8 cellular contexts compared by ENCODE assay signal in the genomic region with DNA sequence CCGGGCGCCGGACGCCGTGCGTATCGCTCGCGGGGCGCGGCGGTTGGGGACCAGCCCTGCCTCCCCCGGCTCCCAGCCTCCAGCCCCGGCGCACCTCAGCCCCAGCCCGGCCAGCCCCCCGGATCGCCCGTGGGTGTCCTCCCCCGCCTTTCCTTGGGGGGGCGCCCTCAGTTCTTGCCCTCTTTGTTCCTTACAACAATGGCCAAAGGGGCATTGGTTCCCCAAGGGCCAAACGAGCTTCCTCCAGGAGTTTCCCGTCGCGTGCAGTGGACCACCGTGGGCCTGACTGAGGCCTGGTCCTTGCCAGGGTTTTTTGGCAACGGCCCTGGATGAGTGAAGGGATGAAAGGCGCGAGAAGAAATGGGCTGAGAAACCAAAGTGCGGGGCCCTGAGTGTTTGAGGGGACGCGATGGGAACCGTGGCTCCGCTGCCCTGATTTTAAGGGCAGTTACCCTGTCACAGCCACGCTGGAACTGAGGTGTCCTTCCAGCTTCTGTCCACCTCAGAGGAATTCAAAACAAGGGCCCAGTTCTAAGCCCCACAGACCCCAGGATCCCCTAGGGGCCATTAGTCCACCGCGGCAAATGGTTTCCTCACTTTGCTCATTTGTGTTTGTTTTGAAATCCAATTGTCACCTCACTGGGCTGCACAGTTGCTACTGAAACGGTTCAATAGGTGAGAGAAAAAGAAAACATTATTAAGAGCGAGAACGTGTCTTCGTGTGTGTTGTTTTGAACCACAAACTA. TPM values are rescaled to one million over a fixed set of nuclear protein-coding genes. Genes with fewer than 3 reads are reported as not detected.
A peak's percentile ranks its signal among the peaks of the same experiment; 100 is the strongest.
DNase-seq lines count a peak whose midpoint lies in the region; ATAC-seq, FAIRE-seq and TF ChIP-seq lines count a peak whose summit lies in the region.

No MANE protein-coding gene starts in this region.

- no peak overlapping the region for H2BK12ac ChIP-seq in neuronal stem cell (ENCODE audit: low read length)

- FAIRE-seq in RCC 7860 (lab: Jason Lieb, UNC) (no peak), GM19239 (lab: Jason Lieb, UNC) (no peak)

- H3K27ac ChIP-seq in neuronal stem cell (replicated peaks; ENCODE audit: low read length): peak overlapping the region; percentile 36

- no peak overlapping the region for H2BK120ac ChIP-seq in neuronal stem cell (ENCODE audit: low read depth, low read length)

- H2AFZ ChIP-seq in neuronal stem cell (ENCODE audit: low read length): peak overlapping the region; percentile 91

- WGBS in neuronal stem cell (ENCODE audit: extremely low coverage in 2 of 2, insufficient read length in 2 of 2, insufficient replicate concordance in 1 of 2), 2 donors: no CpG with 5 or more reads among the region's 41 CpGs

- DNase-seq in DMS79 treated with DMSO at 0.1 percent for 48 hours (lab: John Stamatoyannopoulos, UW) (peak; percentile 9), DMS79 (lab: John Stamatoyannopoulos, UW) (no peak), neuronal stem cell (ENCODE audit: low spot score) (no peak), RCC 7860 (ENCODE audit: low spot score) (no peak), GM20000 (ENCODE audit: low spot score) (no peak), GM19239 (ENCODE audit: insufficient read length, low spot score) (no peak)

- no peak overlapping the region for H2BK5ac ChIP-seq in neuronal stem cell (ENCODE audit: low read length)

- TF ChIP-seq CTCF in GM20000 (IDR thresholded peaks at IDR 0.05; ENCODE audit: extremely low read depth, missing control alignments): no peak

- peak; percentile 4; the same call in 1 of the 3 replicates for ATAC-seq in SK-N-SH treated with all-trans-retinoic acid at 6 μM for 48 hours
- ATAC-seq in esophagus mucosa: peak; percentile 34

- H3K4me1 ChIP-seq in neuronal stem cell (ENCODE audit: control insufficient read depth in 2 of 2, insufficient read depth in 1 of 2, low read depth in 1 of 2, low read length in 2 of 2): peaks cover 8 to 15% of the 10 kb centered on the region in 2 donors

- no peaks in the 10 kb centered on the region for H3K9me3 ChIP-seq in neuronal stem cell (replicated peaks in 1 of 2; ENCODE audit: control insufficient read depth in 2 of 2, insufficient read depth in 1 of 2, low read depth in 1 of 2, low read length in 2 of 2)

- H3K79me1 ChIP-seq in neuronal stem cell (ENCODE audit: low read depth, low read length): peaks cover 9% of the 10 kb centered on the region

- H3K23ac ChIP-seq in neuronal stem cell (ENCODE audit: low read depth, low read length, poor library complexity): no peak overlapping the region

- H3K9ac ChIP-seq in neuronal stem cell (ENCODE audit: low read depth, low read length, poor library complexity): no peak overlapping the region

- H2BK15ac ChIP-seq in neuronal stem cell (ENCODE audit: low read length): no peak overlapping the region

- peak overlapping the region; percentile 86 to 95 for H3K4me3 ChIP-seq in neuronal stem cell (ENCODE audit: low read length in 2 of 2)

- H3K4me2 ChIP-seq in neuronal stem cell (ENCODE audit: insufficient read depth, low read length, poor library complexity, severe bottlenecking): peak overlapping the region; percentile 76

- no peak overlapping the region for H3K4ac ChIP-seq in neuronal stem cell (ENCODE audit: low read length)

- H4K91ac ChIP-seq in neuronal stem cell (ENCODE audit: low read depth, low read length, poor library complexity): no peak overlapping the region

- H3K27me3 ChIP-seq in neuronal stem cell (ENCODE audit: control insufficient read depth in 3 of 3, insufficient read depth in 3 of 3, low read depth in 1 of 3, low read length in 3 of 3): no peaks in the 10 kb centered on the region

- peak overlapping the region; percentile 59 for H2AK5ac ChIP-seq in neuronal stem cell (ENCODE audit: low read depth, low read length)

- H3K18ac ChIP-seq in neuronal stem cell (ENCODE audit: low read length): peak overlapping the region; percentile 86

- H3K14ac ChIP-seq in neuronal stem cell (ENCODE audit: low read length): no peak overlapping the region

- no peak overlapping the region for H4K8ac ChIP-seq in neuronal stem cell (ENCODE audit: low read depth, low read length)

- peaks cover 0 to 36% of the 10 kb centered on the region in 2 donors for H3K36me3 ChIP-seq in neuronal stem cell (replicated peaks in 1 of 2; ENCODE audit: control insufficient read depth in 2 of 2, insufficient read depth in 2 of 2, low read length in 2 of 2)

TF ChIP-seq in SK-N-SH treated with all-trans-retinoic acid at 6 μM for 48 hours, 23 proteins besides CTCF, POLR2A, EP300 and RAD21:
- TF ChIP-seq CSDC2 (CRISPR knock-in tag; IDR thresholded peaks at IDR 0.05): peak; percentile 76; the same call in 1 of the 2 replicates
- TF ChIP-seq, protein P1, sequence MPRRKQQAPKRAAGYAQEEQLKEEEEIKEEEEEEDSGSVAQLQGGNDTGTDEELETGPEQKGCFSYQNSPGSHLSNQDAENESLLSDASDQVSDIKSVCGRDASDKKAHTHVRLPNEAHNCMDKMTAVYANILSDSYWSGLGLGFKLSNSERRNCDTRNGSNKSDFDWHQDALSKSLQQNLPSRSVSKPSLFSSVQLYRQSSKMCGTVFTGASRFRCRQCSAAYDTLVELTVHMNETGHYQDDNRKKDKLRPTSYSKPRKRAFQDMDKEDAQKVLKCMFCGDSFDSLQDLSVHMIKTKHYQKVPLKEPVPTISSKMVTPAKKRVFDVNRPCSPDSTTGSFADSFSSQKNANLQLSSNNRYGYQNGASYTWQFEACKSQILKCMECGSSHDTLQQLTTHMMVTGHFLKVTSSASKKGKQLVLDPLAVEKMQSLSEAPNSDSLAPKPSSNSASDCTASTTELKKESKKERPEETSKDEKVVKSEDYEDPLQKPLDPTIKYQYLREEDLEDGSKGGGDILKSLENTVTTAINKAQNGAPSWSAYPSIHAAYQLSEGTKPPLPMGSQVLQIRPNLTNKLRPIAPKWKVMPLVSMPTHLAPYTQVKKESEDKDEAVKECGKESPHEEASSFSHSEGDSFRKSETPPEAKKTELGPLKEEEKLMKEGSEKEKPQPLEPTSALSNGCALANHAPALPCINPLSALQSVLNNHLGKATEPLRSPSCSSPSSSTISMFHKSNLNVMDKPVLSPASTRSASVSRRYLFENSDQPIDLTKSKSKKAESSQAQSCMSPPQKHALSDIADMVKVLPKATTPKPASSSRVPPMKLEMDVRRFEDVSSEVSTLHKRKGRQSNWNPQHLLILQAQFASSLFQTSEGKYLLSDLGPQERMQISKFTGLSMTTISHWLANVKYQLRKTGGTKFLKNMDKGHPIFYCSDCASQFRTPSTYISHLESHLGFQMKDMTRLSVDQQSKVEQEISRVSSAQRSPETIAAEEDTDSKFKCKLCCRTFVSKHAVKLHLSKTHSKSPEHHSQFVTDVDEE (CRISPR knock-in tag; IDR thresholded peaks at IDR 0.05): peak; percentile 87
- TF ChIP-seq, protein P2, sequence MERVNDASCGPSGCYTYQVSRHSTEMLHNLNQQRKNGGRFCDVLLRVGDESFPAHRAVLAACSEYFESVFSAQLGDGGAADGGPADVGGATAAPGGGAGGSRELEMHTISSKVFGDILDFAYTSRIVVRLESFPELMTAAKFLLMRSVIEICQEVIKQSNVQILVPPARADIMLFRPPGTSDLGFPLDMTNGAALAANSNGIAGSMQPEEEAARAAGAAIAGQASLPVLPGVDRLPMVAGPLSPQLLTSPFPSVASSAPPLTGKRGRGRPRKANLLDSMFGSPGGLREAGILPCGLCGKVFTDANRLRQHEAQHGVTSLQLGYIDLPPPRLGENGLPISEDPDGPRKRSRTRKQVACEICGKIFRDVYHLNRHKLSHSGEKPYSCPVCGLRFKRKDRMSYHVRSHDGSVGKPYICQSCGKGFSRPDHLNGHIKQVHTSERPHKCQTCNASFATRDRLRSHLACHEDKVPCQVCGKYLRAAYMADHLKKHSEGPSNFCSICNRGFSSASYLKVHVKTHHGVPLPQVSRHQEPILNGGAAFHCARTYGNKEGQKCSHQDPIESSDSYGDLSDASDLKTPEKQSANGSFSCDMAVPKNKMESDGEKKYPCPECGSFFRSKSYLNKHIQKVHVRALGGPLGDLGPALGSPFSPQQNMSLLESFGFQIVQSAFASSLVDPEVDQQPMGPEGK (CRISPR knock-in tag; IDR thresholded peaks at IDR 0.05; ENCODE audit: borderline replicate concordance): no peak
- TF ChIP-seq, protein P3, sequence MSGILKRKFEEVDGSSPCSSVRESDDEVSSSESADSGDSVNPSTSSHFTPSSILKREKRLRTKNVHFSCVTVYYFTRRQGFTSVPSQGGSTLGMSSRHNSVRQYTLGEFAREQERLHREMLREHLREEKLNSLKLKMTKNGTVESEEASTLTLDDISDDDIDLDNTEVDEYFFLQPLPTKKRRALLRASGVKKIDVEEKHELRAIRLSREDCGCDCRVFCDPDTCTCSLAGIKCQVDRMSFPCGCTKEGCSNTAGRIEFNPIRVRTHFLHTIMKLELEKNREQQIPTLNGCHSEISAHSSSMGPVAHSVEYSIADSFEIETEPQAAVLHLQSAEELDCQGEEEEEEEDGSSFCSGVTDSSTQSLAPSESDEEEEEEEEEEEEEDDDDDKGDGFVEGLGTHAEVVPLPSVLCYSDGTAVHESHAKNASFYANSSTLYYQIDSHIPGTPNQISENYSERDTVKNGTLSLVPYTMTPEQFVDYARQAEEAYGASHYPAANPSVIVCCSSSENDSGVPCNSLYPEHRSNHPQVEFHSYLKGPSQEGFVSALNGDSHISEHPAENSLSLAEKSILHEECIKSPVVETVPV (CRISPR knock-in tag; IDR thresholded peaks at IDR 0.05): no peak
- no peak for TF ChIP-seq ISL1 (CRISPR knock-in tag; IDR thresholded peaks at IDR 0.05)

RNA-seq across cellular contexts. Expression of a gene that starts 1.4 kb away (rescaled TPM):
- total RNA-seq in esophagus mucosa: 18.8 TPM
- 208 TPM for polyA plus RNA-seq in neuronal stem cell (2013, experiment 1 of 2)
- polyA plus RNA-seq in neuronal stem cell (2013, experiment 2 of 2): 208 TPM
